1 cellular context compared by ENCODE assay signal in genomic region chr19:55801416-55801815, GRCh38.
TF ChIP-seq lines count a peak whose summit lies in the region.

No MANE protein-coding gene starts in this region.

TF ChIP-seq in HepG2, 621 proteins besides CTCF, POLR2A, EP300 and RAD21:
- no peak for TF ChIP-seq ZBTB14 (CRISPR knock-in tag; IDR thresholded peaks at IDR 0.05)
- TF ChIP-seq KLF13 (CRISPR knock-in tag; IDR thresholded peaks at IDR 0.05) = no peak
- TF ChIP-seq SALL2 (CRISPR knock-in tag; IDR thresholded peaks at IDR 0.05) = no peak
- no peak for TF ChIP-seq THAP11 (CRISPR knock-in tag; IDR thresholded peaks at IDR 0.05)
- TF ChIP-seq HNRNPH1 (optimal IDR thresholded peaks at IDR 0.05; ENCODE audit: low read depth, low read length) = no peak
- no peak for TF ChIP-seq BRCA1 (CRISPR knock-in tag; IDR thresholded peaks at IDR 0.05)
- TF ChIP-seq USF2 (IDR thresholded peaks at IDR 0.05; ENCODE audit: low read depth, low read length) = no peak
- no peak for TF ChIP-seq USF2 (CRISPR knock-in tag; IDR thresholded peaks at IDR 0.05; ENCODE audit: borderline replicate concordance)
- no peak for TF ChIP-seq MYNN (CRISPR knock-in tag; IDR thresholded peaks at IDR 0.05; ENCODE audit: low read depth)
- no peak for TF ChIP-seq TOPORS (CRISPR knock-in tag; IDR thresholded peaks at IDR 0.05)
- TF ChIP-seq SYNCRIP (IDR thresholded peaks at IDR 0.05; ENCODE audit: insufficient read depth, low read depth, low read length) = no peak
- TF ChIP-seq ZSCAN9 (CRISPR knock-in tag; IDR thresholded peaks at IDR 0.05; ENCODE audit: borderline replicate concordance) = no peak
- no peak for TF ChIP-seq ZNF850 (CRISPR knock-in tag; conservative IDR thresholded peaks at IDR 0.05)
- no peak for TF ChIP-seq KLF15 (CRISPR knock-in tag; IDR thresholded peaks at IDR 0.05; ENCODE audit: borderline replicate concordance)
